27 cellular contexts compared by ENCODE assay signal in the genomic region with DNA sequence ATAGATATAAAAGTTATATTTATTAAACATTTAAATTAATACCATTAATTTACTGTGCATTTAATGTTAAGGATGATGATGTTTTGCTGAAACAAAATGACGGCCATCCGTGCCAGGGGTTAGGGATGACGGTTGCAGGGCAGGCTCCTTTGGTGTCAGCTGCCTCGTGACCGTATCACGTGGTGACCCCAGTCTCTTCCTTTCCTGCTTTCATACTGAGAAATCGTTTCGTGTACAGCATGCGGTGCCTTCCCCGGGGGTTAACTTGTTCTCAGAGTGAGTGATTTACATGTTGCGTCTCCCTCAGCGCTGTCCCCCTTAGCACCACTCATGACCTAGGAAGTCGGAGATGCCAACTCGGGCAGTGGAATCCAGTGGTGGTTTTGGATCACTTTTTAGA.
"Had no signal": no experiment of that assay in that cellular context is flagged by ENCODE, and none has a peak within 500 bp of the region (broad histone marks: within the 10 kb centered on the region; RNA-seq: fewer than 3 reads in every experiment).

No MANE protein-coding gene starts in this region.

- H3K36me3 ChIP-seq: neutrophil, ovary, right lobe of liver, sigmoid colon, suprapubic skin, tibial artery, transverse colon, upper lobe of right lung, uterus had no signal

- DNase-seq: naive thymus-derived CD4-positive, alpha-beta T cell; natural killer cell; nucleus accumbens; ovary; posterior cingulate gyrus; psoas muscle; right cardiac atrium; right lobe of liver; sigmoid colon; small intestine; stimulated activated CD4-positive, alpha-beta T cell treated with anti-CD3 and anti-CD28 coated beads, Interleukin-15, amount 100 ng/mL, for 24 hours; stimulated activated CD4-positive, alpha-beta T cell treated with anti-CD3 and anti-CD28 coated beads, Interleukin-2, amount 100 ng/mL, for 24 hours; stimulated activated CD4-positive, alpha-beta T cell treated with anti-CD3 and anti-CD28 coated beads, Interleukin-2, amount 100 ng/mL, for 48 hours; stimulated activated CD4-positive, alpha-beta T cell treated with anti-CD3 and anti-CD28 coated beads, Interleukin-4, amount 100 ng/mL, for 24 hours; stimulated activated naive CD4-positive, alpha-beta T cell; stimulated activated naive CD8-positive, alpha-beta T cell treated with anti-CD3 and anti-CD28 coated beads, Interleukin-15, amount 100 ng/mL, for 72 hours; stimulated activated naive CD8-positive, alpha-beta T cell treated with anti-CD3 and anti-CD28 coated beads, Interleukin-15, Interleukin-2, amounts not matched to agents 100 U/mL and 50 U/mL, for 24 hours; substantia nigra; testis; tibial artery; transverse colon; upper lobe of right lung; uterus had no signal

- H3K4me3 ChIP-seq: ovary, psoas muscle, right lobe of liver, sigmoid colon, suprapubic skin, testis, tibial artery, transverse colon, upper lobe of right lung, uterus had no signal

- H3K4me1 ChIP-seq: parathyroid adenoma, psoas muscle, right lobe of liver, sigmoid colon, suprapubic skin, testis, tibial artery, transverse colon, upper lobe of right lung, uterus had no signal

- H3K27ac ChIP-seq: neutrophil, ovary, parathyroid adenoma, psoas muscle, right lobe of liver, sigmoid colon, suprapubic skin, testis, tibial artery, transverse colon, upper lobe of right lung, uterus had no signal

- H3K27me3 ChIP-seq: neutrophil, ovary, right lobe of liver, sigmoid colon, suprapubic skin, testis, tibial artery, transverse colon, upper lobe of right lung, uterus had no signal

- H2AFZ ChIP-seq: parathyroid adenoma had no signal

- H3K9me3 ChIP-seq: neutrophil, ovary, psoas muscle, right lobe of liver, sigmoid colon, suprapubic skin, testis, tibial artery, transverse colon, upper lobe of right lung, uterus had no signal

- ATAC-seq: naive thymus-derived CD4-positive, alpha-beta T cell; natural killer cell; psoas muscle; right cardiac atrium; right lobe of liver; stimulated activated memory B cell treated with anti-CD40 and anti-IgM and Interleukin-4, amounts not matched to agents 10 μg/mL and 1 μg/mL and 100 μg/mL, for 72 hours; stimulated activated naive CD8-positive, alpha-beta T cell treated with anti-CD3 and anti-CD28 coated beads, Interleukin-15, amount 100 ng/mL, for 72 hours; upper lobe of right lung had no signal

- H3K79me2 ChIP-seq: parathyroid adenoma had no signal
